In the genomic region with DNA sequence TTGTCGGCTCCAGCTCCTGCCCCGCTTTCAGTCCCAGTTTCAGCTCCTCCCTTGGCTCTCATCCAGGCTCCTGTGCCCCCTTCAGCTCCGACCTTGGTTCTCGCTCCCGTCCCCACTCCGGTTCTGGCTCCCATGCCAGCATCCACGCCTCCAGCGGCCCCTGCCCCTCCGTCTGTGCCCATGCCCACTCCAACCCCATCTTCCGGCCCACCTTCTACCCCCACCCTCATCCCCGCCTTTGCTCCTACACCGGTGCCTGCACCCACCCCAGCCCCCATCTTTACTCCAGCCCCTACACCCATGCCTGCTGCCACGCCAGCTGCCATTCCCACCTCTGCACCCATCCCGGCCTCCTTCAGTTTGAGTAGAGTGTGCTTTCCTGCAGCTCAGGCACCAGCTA, we compare ENCODE assay signal across 23 cellular contexts. TPM values are rescaled to one million over a fixed set of nuclear protein-coding genes. Genes with fewer than 3 reads are reported as not detected.
DNase-seq lines count a peak whose midpoint lies in the region; ATAC-seq, FAIRE-seq and TF ChIP-seq lines count a peak whose summit lies in the region.
"Had no signal": no experiment of that assay in that cellular context is flagged by ENCODE, and none has a peak within 500 bp of the region (broad histone marks: within the 10 kb centered on the region; RNA-seq: fewer than 3 reads in every experiment).

No MANE protein-coding gene starts in this region.

- H3K4me1 ChIP-seq in HEK293 (ENCODE audit: control insufficient read depth, insufficient read depth, low read length): no peaks in the 10 kb centered on the region
- no peaks in the 10 kb centered on the region for H3K4me1 ChIP-seq in kidney (ENCODE audit: control insufficient read depth in 1 of 2, insufficient read depth in 1 of 2, low read depth in 1 of 2, low read length in 2 of 2)
- H3K4me1 ChIP-seq in A673 (ENCODE audit: insufficient read depth, low read length, poor library complexity, severe bottlenecking): no peaks in the 10 kb centered on the region
- H3K4me1 ChIP-seq in CD4-positive, alpha-beta memory T cell (ENCODE audit: insufficient read depth, low read length): no peaks in the 10 kb centered on the region
- H3K4me1 ChIP-seq: A549, BE2C, Caco-2 had no signal

- H3K27me3 Mint-ChIP-seq in CD4-positive, alpha-beta memory T cell: no peaks in the 10 kb centered on the region
- no peaks in the 10 kb centered on the region for H3K27me3 Mint-ChIP-seq in activated T-helper 1 cell treated with anti-CD3 and anti-CD28 coated beads, Interleukin-12 subunit alpha, Interleukin-12 subunit beta, Interleukin-2, Interleukin-4 antibody, amounts not matched to agents 30 ng/mL and 10 ng/mL and 1 ng/mL, durations not matched to agents 14 hours and 24 hours and 36 hours (ENCODE audit: insufficient read depth)
- H3K27me3 Mint-ChIP-seq: CD4-positive, CD25-positive, alpha-beta regulatory T cell had no signal

- TF ChIP-seq CTCF in HEK293 (tag by site-specific recombination; IDR thresholded peaks at IDR 0.05) (no peak), kidney (IDR thresholded peaks at IDR 0.05; ENCODE audit: borderline replicate concordance, extremely low read depth, insufficient read depth) (no peak), A673 (conservative IDR thresholded peaks at IDR 0.05; ENCODE audit: low read depth, low read length) (no peak)

- ATAC-seq in sciatic nerve: peak; percentile 8
- ATAC-seq: A549; CD8-positive, alpha-beta T cell had no signal

- FAIRE-seq in kidney (lab: Jason Lieb, UNC): no peak
- FAIRE-seq: A549, D721Med, G401.6, GM12891, GM18507 had no signal

- H3K27ac Mint-ChIP-seq in CD4-positive, alpha-beta memory T cell: no peak overlapping the region
- H3K27ac Mint-ChIP-seq in activated T-helper 1 cell treated with anti-CD3 and anti-CD28 coated beads, Interleukin-12 subunit alpha, Interleukin-12 subunit beta, Interleukin-2, Interleukin-4 antibody, amounts not matched to agents 30 ng/mL and 10 ng/mL and 1 ng/mL, durations not matched to agents 14 hours and 24 hours and 36 hours: no peak overlapping the region
- H3K27ac Mint-ChIP-seq: CD14-positive monocyte; CD4-positive, CD25-positive, alpha-beta regulatory T cell; CD8-positive, alpha-beta T cell had no signal

- BruUV-seq in A673 (replicated peaks; lab: Mats Ljungman, UMichigan): no TSS peak

- H3K27ac ChIP-seq in HEK293 (ENCODE audit: extremely low read depth, low read depth, low read length) (no peak overlapping the region), kidney (ENCODE audit: low read depth in 2 of 2, low read length in 2 of 2) (no peak overlapping the region), A673 (ENCODE audit: low read depth, low read length, poor library complexity, severe bottlenecking) (no peak overlapping the region)
- H3K27ac ChIP-seq in CD4-positive, alpha-beta memory T cell (ENCODE audit: low read depth, low read length): no peak overlapping the region
- H3K27ac ChIP-seq: 22Rv1, A549, BLaER1 had no signal

- H3K4me3 Mint-ChIP-seq in CD4-positive, alpha-beta memory T cell: no peak overlapping the region
- no peak overlapping the region for H3K4me3 Mint-ChIP-seq in activated T-helper 1 cell treated with anti-CD3 and anti-CD28 coated beads, Interleukin-12 subunit alpha, Interleukin-12 subunit beta, Interleukin-2, Interleukin-4 antibody, amounts not matched to agents 30 ng/mL and 10 ng/mL and 1 ng/mL, durations not matched to agents 14 hours and 24 hours and 36 hours
- H3K4me3 Mint-ChIP-seq: CD14-positive monocyte; CD8-positive, alpha-beta T cell had no signal

- H3K27me3 ChIP-seq in A673 (replicated peaks; ENCODE audit: insufficient read depth, low read depth, low read length, poor library complexity): no peaks in the 10 kb centered on the region
- no peaks in the 10 kb centered on the region for H3K27me3 ChIP-seq in CD4-positive, alpha-beta memory T cell (ENCODE audit: insufficient read depth, low read length)
- H3K27me3 ChIP-seq: BE2C had no signal

- CTCF ChIA-PET in HEK293 (lab: Yijun Ruan, JAX) (interaction anchor here (0.6 to 0.7 kb wide), 2 partner anchors 22 to 332 kb away, joined by 3 read pairs; no protein-coding TSS in a partner anchor), A673 (lab: Charles Lee) (no interaction called here)
- CTCF ChIA-PET in CD4-positive, alpha-beta memory T cell (lab: Charles Lee; ENCODE audit: partially characterized antibody): interaction anchor here (0.9 to 1.6 kb wide), 2 partner anchors 88 to 91 kb away, joined by 3 to 5 read pairs; no protein-coding TSS in a partner anchor

- intact Hi-C loops in kidney (cut with DNase I): no loop called here
- intact Hi-C loops in sciatic nerve (cut with DNase I): no loop called here
- intact Hi-C loops in A673 (cut with micrococcal nuclease; ENCODE audit: unreplicated experiment): no loop called here
- intact Hi-C loops in CD4-positive, alpha-beta memory T cell (cut with micrococcal nuclease): no loop called here
- intact Hi-C loops in activated T-helper 1 cell treated with anti-CD3 and anti-CD28 coated beads, Interleukin-12 subunit alpha, Interleukin-12 subunit beta, Interleukin-2, Interleukin-4 antibody, amounts not matched to agents 30 ng/mL and 10 ng/mL and 1 ng/mL, durations not matched to agents 14 hours and 24 hours and 36 hours (cut with micrococcal nuclease): no loop called here

- POLR2A ChIA-PET in HEK293 (lab: Yijun Ruan, JAX): interaction anchor here (0.6 kb wide), 1 partner anchor 15 kb away, joined by 3 read pairs; no protein-coding TSS in a partner anchor
- POLR2A ChIA-PET in A673 (lab: Charles Lee; ENCODE audit: low non-redundant PET): no interaction called here
- POLR2A ChIA-PET in CD4-positive, alpha-beta memory T cell (lab: Charles Lee; ENCODE audit: partially characterized antibody): no interaction called here

- no peak overlapping the region for H3K9ac ChIP-seq in kidney (ENCODE audit: low read length in 2 of 2)
- H3K9ac ChIP-seq: BLaER1 had no signal

- no peaks in the 10 kb centered on the region for H3K9me3 Mint-ChIP-seq in CD4-positive, alpha-beta memory T cell
- no peaks in the 10 kb centered on the region for H3K9me3 Mint-ChIP-seq in activated T-helper 1 cell treated with anti-CD3 and anti-CD28 coated beads, Interleukin-12 subunit alpha, Interleukin-12 subunit beta, Interleukin-2, Interleukin-4 antibody, amounts not matched to agents 30 ng/mL and 10 ng/mL and 1 ng/mL, durations not matched to agents 14 hours and 24 hours and 36 hours
- H3K9me3 Mint-ChIP-seq: CD4-positive, CD25-positive, alpha-beta regulatory T cell; CD8-positive, alpha-beta T cell had no signal

- no peaks in the 10 kb centered on the region for H3K9me3 ChIP-seq in HEK293 (ENCODE audit: control insufficient read depth, insufficient read depth, low read depth, low read length)
- H3K9me3 ChIP-seq in kidney (ENCODE audit: control insufficient read depth in 1 of 2, low read length in 2 of 2): no peaks in the 10 kb centered on the region
- H3K9me3 ChIP-seq in A673 (ENCODE audit: low read depth, low read length, poor library complexity, severe bottlenecking): no peaks in the 10 kb centered on the region
- no peaks in the 10 kb centered on the region for H3K9me3 ChIP-seq in CD4-positive, alpha-beta memory T cell (ENCODE audit: control insufficient read depth in 1 of 2, low read length in 2 of 2)
- H3K9me3 ChIP-seq: A549, BE2C, BLaER1, Caco-2 had no signal

- H3K4me3 ChIP-seq in HEK293 (ENCODE audit: low read depth, low read length) (no peak overlapping the region), kidney (ENCODE audit: low read length in 2 of 2) (no peak overlapping the region), A673 (ENCODE audit: low read depth, low read length, poor library complexity, severe bottlenecking) (no peak overlapping the region)
- no peak overlapping the region for H3K4me3 ChIP-seq in CD4-positive, alpha-beta memory T cell (ENCODE audit: low read length in 2 of 2)
- H3K4me3 ChIP-seq: A549, BLaER1 had no signal

- H3K36me3 Mint-ChIP-seq in CD4-positive, alpha-beta memory T cell: peaks cover 9 to 33% of the 10 kb centered on the region in 2 donors
- H3K36me3 Mint-ChIP-seq in activated T-helper 1 cell treated with anti-CD3 and anti-CD28 coated beads, Interleukin-12 subunit alpha, Interleukin-12 subunit beta, Interleukin-2, Interleukin-4 antibody, amounts not matched to agents 30 ng/mL and 10 ng/mL and 1 ng/mL, durations not matched to agents 14 hours and 24 hours and 36 hours (ENCODE audit: low read depth): no peaks in the 10 kb centered on the region

- DNase-seq in kidney (peak; percentile 66), sciatic nerve (ENCODE audit: low spot score) (no peak), A673 (ENCODE audit: low spot score) (no peak)
- no peak for DNase-seq in CD4-positive, alpha-beta memory T cell
- no peak for DNase-seq in activated T-helper 1 cell treated with anti-CD3 and anti-CD28 coated beads, Interleukin-12 subunit alpha, Interleukin-12 subunit beta, Interleukin-2, Interleukin-4 antibody, amounts not matched to agents 30 ng/mL and 10 ng/mL and 1 ng/mL, durations not matched to agents 14 hours and 24 hours and 36 hours (ENCODE audit: low spot score)
- DNase-seq: ACHN; BE2C; C1 segment of cervical spinal cord; Caco-2; Calu3; CD4-positive, CD25-positive, alpha-beta regulatory T cell; CD8-positive, alpha-beta T cell; DMS79 treated with DMSO at 0.1 percent for 48 hours; GF-D8 had no signal

- H3K36me3 ChIP-seq in HEK293 (ENCODE audit: control insufficient read depth in 2 of 2, insufficient read depth in 1 of 2, low read length in 2 of 2) (peaks cover 9 to 66% of the 10 kb centered on the region in 2 experiments; a peak in 2 of 3 replicates), kidney (ENCODE audit: control insufficient read depth in 1 of 2, insufficient read depth in 2 of 2, low read length in 2 of 2) (peaks cover 0 to 5% of the 10 kb centered on the region in 2 donors), A673 (ENCODE audit: insufficient read depth, low read length, poor library complexity, severe bottlenecking) (peaks cover 8% of the 10 kb centered on the region)
- no peaks in the 10 kb centered on the region for H3K36me3 ChIP-seq in CD4-positive, alpha-beta memory T cell (ENCODE audit: insufficient read depth, low read length)
- H3K36me3 ChIP-seq: BE2C had no signal

- H3K4me1 Mint-ChIP-seq in CD4-positive, alpha-beta memory T cell: peaks cover 0 to 4% (median 0%) of the 10 kb centered on the region in 4 donors
- no peaks in the 10 kb centered on the region for H3K4me1 Mint-ChIP-seq in activated T-helper 1 cell treated with anti-CD3 and anti-CD28 coated beads, Interleukin-12 subunit alpha, Interleukin-12 subunit beta, Interleukin-2, Interleukin-4 antibody, amounts not matched to agents 30 ng/mL and 10 ng/mL and 1 ng/mL, durations not matched to agents 14 hours and 24 hours and 36 hours (ENCODE audit: low read depth)
- H3K4me1 Mint-ChIP-seq: CD14-positive monocyte had no signal

RNA-seq across cellular contexts. Expression of gene BCORL1, which starts 31.2 kb away (rescaled TPM):
- total RNA-seq in kidney: 14.1 TPM
- 3.9 TPM for polyA plus RNA-seq in kidney (ENCODE audit: insufficient read depth, low read depth, low replicate concordance)
- total RNA-seq in sciatic nerve: 25.1 TPM
- 13.3 and 18.3 TPM in 2 replicates for total RNA-seq in A673 (2021)
- 10 to 100 TPM; 14.0 to 14.2 TPM for total RNA-seq in CD4-positive, alpha-beta memory T cell
- polyA plus RNA-seq in CD4-positive, alpha-beta memory T cell: 1 to 10 TPM in 1 of 2 donors, under 1 TPM in 1; 0.09 to 4.5 TPM
- total RNA-seq in activated T-helper 1 cell treated with anti-CD3 and anti-CD28 coated beads, Interleukin-12 subunit alpha, Interleukin-12 subunit beta, Interleukin-2, Interleukin-4 antibody, amounts not matched to agents 30 ng/mL and 10 ng/mL and 1 ng/mL, durations not matched to agents 14 hours and 24 hours and 36 hours: 8.8 and 9.3 TPM in 2 replicates
